24 cellular contexts compared by ENCODE assay signal in genomic region chrX:38081926-38082708, GRCh38.
"Had no signal": no experiment of that assay in that cellular context is flagged by ENCODE, and none has a peak within 500 bp of the region (broad histone marks: within the 10 kb centered on the region; RNA-seq: fewer than 3 reads in every experiment).

No MANE protein-coding gene starts in this region.

- H3K36me3 Mint-ChIP-seq: activated CD8-positive, alpha-beta memory T cell treated with anti-CD3 and anti-CD28 coated beads, Interleukin-2, amount 10 ng/mL, durations not matched to agents 7 days and 5 days; activated naive CD4-positive, alpha-beta T cell treated with anti-CD3 and anti-CD28 coated beads, Interleukin-2, amount 50 U/mL, for 72 hours had no signal

- DNase-seq: activated B cell treated with CpG ODN at 0.5 μM for 24 hours; activated CD4-positive, alpha-beta T cell treated with anti-CD3 and anti-CD28 coated beads for 1 hour; activated CD4-positive, alpha-beta T cell treated with anti-CD3 and anti-CD28 coated beads, Interleukin-2, amount 10 ng/mL, durations not matched to agents 24 days and 14 days; activated CD4-positive, alpha-beta T cell treated with anti-CD3 and anti-CD28 coated beads, Interleukin-2, amount 50 U/mL, for 48 hours; activated CD8-positive, alpha-beta memory T cell treated with anti-CD3 and anti-CD28 coated beads, Interleukin-2, amount 10 ng/mL, durations not matched to agents 7 days and 5 days; activated effector memory CD4-positive, alpha-beta T cell treated with anti-CD3 and anti-CD28 coated beads, Interleukin-2, amount 50 U/mL, for 16 hours; activated naive CD4-positive, alpha-beta T cell treated with Interleukin-2 at 50 U/mL for 16 hours; activated naive CD8-positive, alpha-beta T cell treated with anti-CD3 and anti-CD28 coated beads, Interleukin-2, amount 50 U/mL, for 24 hours; activated T-cell treated with anti-CD3 and anti-CD28 coated beads, Interleukin-2, amount 50 U/mL, for 24 hours; amygdala; caudate nucleus; Kasumi-1; KBM-7; NCI-H1048; NCI-H1930; NCI-H2107; NCI-H2171 treated with DMSO at 0.1 percent for 48 hours; NCI-H526; NCI-H82; SIG-M5; T-helper 17 cell; T-helper 9 cell had no signal

- ATAC-seq: activated CD8-positive, alpha-beta memory T cell treated with anti-CD3 and anti-CD28 coated beads, Interleukin-2, amount 10 ng/mL, durations not matched to agents 7 days and 5 days; activated naive CD4-positive, alpha-beta T cell treated with anti-CD3 and anti-CD28 coated beads, Interleukin-2, amount 50 U/mL, for 72 hours; activated naive CD8-positive, alpha-beta T cell treated with anti-CD3 and anti-CD28 coated beads, Interleukin-2, amount 50 U/mL, for 24 hours; T-helper 17 cell had no signal

- H3K4me3 Mint-ChIP-seq: activated B cell treated with CpG ODN at 0.5 μM for 24 hours; activated CD4-positive, alpha-beta T cell treated with anti-CD3 and anti-CD28 coated beads, Interleukin-2, amount 10 ng/mL, durations not matched to agents 24 days and 14 days; activated CD8-positive, alpha-beta memory T cell treated with anti-CD3 and anti-CD28 coated beads, Interleukin-2, amount 10 ng/mL, durations not matched to agents 7 days and 5 days; activated naive CD8-positive, alpha-beta T cell treated with anti-CD3 and anti-CD28 coated beads, Interleukin-2, amount 50 U/mL, for 24 hours; activated T-cell treated with anti-CD3 and anti-CD28 coated beads, Interleukin-2, amount 50 U/mL, for 24 hours; activated T-helper 1 cell treated with anti-CD3 and anti-CD28 coated beads, Interleukin-12 subunit alpha, Interleukin-12 subunit beta, Interleukin-2, Interleukin-4 antibody, amounts not matched to agents 30 ng/mL and 10 ng/mL and 1 ng/mL, durations not matched to agents 14 hours and 24 hours and 36 hours; T-helper 17 cell had no signal

- H3K9me3 Mint-ChIP-seq: activated B cell treated with CpG ODN at 0.5 μM for 24 hours; activated CD4-positive, alpha-beta T cell treated with anti-CD3 and anti-CD28 coated beads, Interleukin-2, amount 10 ng/mL, durations not matched to agents 24 days and 14 days; activated naive CD4-positive, alpha-beta T cell treated with anti-CD3 and anti-CD28 coated beads, Interleukin-2, amount 50 U/mL, for 72 hours; activated naive CD8-positive, alpha-beta T cell treated with anti-CD3 and anti-CD28 coated beads, Interleukin-2, amount 50 U/mL, for 24 hours; activated T-cell treated with anti-CD3 and anti-CD28 coated beads, Interleukin-2, amount 50 U/mL, for 24 hours; activated T-helper 1 cell treated with anti-CD3 and anti-CD28 coated beads, Interleukin-12 subunit alpha, Interleukin-12 subunit beta, Interleukin-2, Interleukin-4 antibody, amounts not matched to agents 30 ng/mL and 10 ng/mL and 1 ng/mL, durations not matched to agents 14 hours and 24 hours and 36 hours had no signal

- H3K27ac Mint-ChIP-seq: activated B cell treated with CpG ODN at 0.5 μM for 24 hours; activated CD4-positive, alpha-beta T cell treated with anti-CD3 and anti-CD28 coated beads, Interleukin-2, amount 10 ng/mL, durations not matched to agents 24 days and 14 days; activated CD8-positive, alpha-beta memory T cell treated with anti-CD3 and anti-CD28 coated beads, Interleukin-2, amount 10 ng/mL, durations not matched to agents 7 days and 5 days; activated naive CD4-positive, alpha-beta T cell treated with anti-CD3 and anti-CD28 coated beads, Interleukin-2, amount 50 U/mL, for 72 hours; activated naive CD8-positive, alpha-beta T cell treated with anti-CD3 and anti-CD28 coated beads, Interleukin-2, amount 50 U/mL, for 24 hours; activated T-cell treated with anti-CD3 and anti-CD28 coated beads, Interleukin-2, amount 50 U/mL, for 24 hours; activated T-helper 1 cell treated with anti-CD3 and anti-CD28 coated beads, Interleukin-12 subunit alpha, Interleukin-12 subunit beta, Interleukin-2, Interleukin-4 antibody, amounts not matched to agents 30 ng/mL and 10 ng/mL and 1 ng/mL, durations not matched to agents 14 hours and 24 hours and 36 hours; T-helper 17 cell had no signal

- H3K4me1 Mint-ChIP-seq: activated B cell treated with CpG ODN at 0.5 μM for 24 hours; activated CD4-positive, alpha-beta T cell treated with anti-CD3 and anti-CD28 coated beads, Interleukin-2, amount 10 ng/mL, durations not matched to agents 24 days and 14 days; activated CD8-positive, alpha-beta memory T cell treated with anti-CD3 and anti-CD28 coated beads, Interleukin-2, amount 10 ng/mL, durations not matched to agents 7 days and 5 days; activated naive CD8-positive, alpha-beta T cell treated with anti-CD3 and anti-CD28 coated beads, Interleukin-2, amount 50 U/mL, for 24 hours; T-helper 17 cell had no signal

- H3K27me3 Mint-ChIP-seq: activated B cell treated with CpG ODN at 0.5 μM for 24 hours; activated CD4-positive, alpha-beta T cell treated with anti-CD3 and anti-CD28 coated beads, Interleukin-2, amount 10 ng/mL, durations not matched to agents 24 days and 14 days; activated CD8-positive, alpha-beta memory T cell treated with anti-CD3 and anti-CD28 coated beads, Interleukin-2, amount 10 ng/mL, durations not matched to agents 7 days and 5 days; activated naive CD8-positive, alpha-beta T cell treated with anti-CD3 and anti-CD28 coated beads, Interleukin-2, amount 50 U/mL, for 24 hours had no signal
